Comparison of ENCODE assay signal across 20 cellular contexts in the genomic region with DNA sequence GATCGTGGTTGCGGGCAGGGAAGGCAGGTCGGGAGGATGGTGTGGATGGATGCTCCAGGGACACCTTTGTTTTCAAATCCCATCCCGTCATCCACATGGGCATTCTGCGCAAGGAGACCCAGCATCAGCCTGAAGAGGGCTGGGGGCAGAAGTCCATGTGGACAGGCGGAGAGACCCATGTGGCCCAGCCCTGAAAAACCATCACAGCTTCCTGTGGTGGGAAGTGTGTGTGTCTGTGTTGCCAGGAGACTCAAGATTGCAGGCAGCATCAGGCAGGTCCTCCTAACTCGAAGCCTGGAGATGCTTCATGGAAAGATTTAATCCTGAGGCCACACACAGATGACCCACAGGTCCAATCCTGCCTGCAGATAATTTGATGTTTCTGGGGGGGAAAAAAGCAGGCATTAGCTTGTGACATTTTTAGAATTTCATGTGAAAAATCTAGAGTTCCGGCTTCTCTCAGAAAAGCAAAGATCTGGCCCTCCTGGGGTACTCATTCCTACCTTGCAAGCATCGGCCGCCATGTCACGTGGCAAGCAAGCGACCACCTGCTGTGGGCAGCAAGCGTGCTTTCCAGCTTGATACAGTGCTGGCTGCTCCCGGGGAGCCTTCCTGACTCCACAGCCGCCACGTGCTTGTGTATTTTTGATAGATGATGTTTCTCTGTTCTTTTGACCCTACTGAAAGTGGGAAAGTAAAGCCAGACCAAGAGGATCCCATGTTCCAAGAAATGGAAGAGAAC. TPM values are rescaled to one million over a fixed set of nuclear protein-coding genes. Genes with fewer than 3 reads are reported as not detected.
DNase-seq lines count a peak whose midpoint lies in the region; ATAC-seq and TF ChIP-seq lines count a peak whose summit lies in the region.
"Had no signal": no experiment of that assay in that cellular context is flagged by ENCODE, and none has a peak within 500 bp of the region (broad histone marks: within the 10 kb centered on the region; RNA-seq: fewer than 3 reads in every experiment).

No MANE protein-coding gene starts in this region.

- TF ChIP-seq POLR2A in spleen (IDR thresholded peaks at IDR 0.05): no peak

- H4K20me1 ChIP-seq in OCI-LY7 (ENCODE audit: insufficient read depth, low read length): no peaks in the 10 kb centered on the region

- BruUV-seq in OCI-LY7 (replicated peaks; lab: Mats Ljungman, UMichigan): no TSS peak

- intact Hi-C loops in OCI-LY7 (cut with micrococcal nuclease; ENCODE audit: unreplicated experiment): no loop called here
- intact Hi-C loops in spleen (cut with DNase I; ENCODE audit: low total_unique reads): no loop called here

- peak overlapping the region; percentile 25 for H3K4me3 ChIP-seq in OCI-LY7 (ENCODE audit: low read depth, low read length, poor library complexity, severe bottlenecking)
- H3K4me3 ChIP-seq in spleen: no peak overlapping the region
- H3K4me3 ChIP-seq: adrenal gland, heart left ventricle, right atrium auricular region, vagina had no signal

- peak overlapping the region; percentile 97 for H3K27ac ChIP-seq in OCI-LY7 (ENCODE audit: low read depth, low read length, poor library complexity, severe bottlenecking)
- H3K27ac ChIP-seq in spleen: peak overlapping the region in 7 of 8 donors; percentile 27 to 80 (median 54)
- H3K27ac ChIP-seq: adrenal gland, heart left ventricle, right atrium auricular region, vagina had no signal

- no peak for ATAC-seq in activated CD8-positive, alpha-beta memory T cell treated with anti-CD3 and anti-CD28 coated beads, Interleukin-2, amount 10 ng/mL, durations not matched to agents 7 days and 5 days
- ATAC-seq in HG02973 (IDR thresholded peaks at IDR 0.05; ENCODE audit: unreplicated experiment): no peak
- ATAC-seq: heart left ventricle had no signal

- no peaks in the 10 kb centered on the region for H3K27me3 Mint-ChIP-seq in activated CD8-positive, alpha-beta memory T cell treated with anti-CD3 and anti-CD28 coated beads, Interleukin-2, amount 10 ng/mL, durations not matched to agents 7 days and 5 days

- H3K9me3 Mint-ChIP-seq in activated CD8-positive, alpha-beta memory T cell treated with anti-CD3 and anti-CD28 coated beads, Interleukin-2, amount 10 ng/mL, durations not matched to agents 7 days and 5 days (ENCODE audit: low read depth): no peaks in the 10 kb centered on the region

- H3K4me1 Mint-ChIP-seq in activated CD8-positive, alpha-beta memory T cell treated with anti-CD3 and anti-CD28 coated beads, Interleukin-2, amount 10 ng/mL, durations not matched to agents 7 days and 5 days: peaks cover 69% of the 10 kb centered on the region

- H3K27me3 ChIP-seq in spleen (replicated peaks in 1 of 7): no peaks in the 10 kb centered on the region
- H3K27me3 ChIP-seq: adrenal gland, heart left ventricle, right atrium auricular region, vagina had no signal

- H3K27ac Mint-ChIP-seq in activated CD8-positive, alpha-beta memory T cell treated with anti-CD3 and anti-CD28 coated beads, Interleukin-2, amount 10 ng/mL, durations not matched to agents 7 days and 5 days: peak overlapping the region; percentile 82

- H3K4me2 ChIP-seq in OCI-LY7 (ENCODE audit: low read length): peak overlapping the region; percentile 66

- CTCF ChIA-PET in activated CD8-positive, alpha-beta memory T cell treated with anti-CD3 and anti-CD28 coated beads, Interleukin-2, amount 10 ng/mL, durations not matched to agents 7 days and 5 days (lab: Charles Lee): interaction anchor here (3.1 to 6.4 kb wide), 3 partner anchors 17 to 108 kb away, joined by 11 to 90 read pairs (median 20); a partner anchor contains a TSS
- CTCF ChIA-PET in OCI-LY7 (lab: Charles Lee; ENCODE audit: unreplicated experiment): no interaction called here

- H3K9me3 ChIP-seq in OCI-LY7 (ENCODE audit: low read length): no peaks in the 10 kb centered on the region
- H3K9me3 ChIP-seq in spleen: peaks cover 0 to 4% (median 0%) of the 10 kb centered on the region in 8 donors
- H3K9me3 ChIP-seq: adrenal gland, heart left ventricle, right atrium auricular region, vagina had no signal

- H3K36me3 Mint-ChIP-seq in activated CD8-positive, alpha-beta memory T cell treated with anti-CD3 and anti-CD28 coated beads, Interleukin-2, amount 10 ng/mL, durations not matched to agents 7 days and 5 days: peaks cover 38% of the 10 kb centered on the region

- DNase-seq in activated CD8-positive, alpha-beta memory T cell treated with anti-CD3 and anti-CD28 coated beads, Interleukin-2, amount 10 ng/mL, durations not matched to agents 7 days and 5 days: peak; percentile 60
- no peak for DNase-seq in activated CD8-positive, alpha-beta memory T cell treated with anti-CD3 and anti-CD28 coated beads, Interleukin-2, amount 50 U/mL, for 4 hours
- peak; percentile 37 for DNase-seq in OCI-LY7 (ENCODE audit: low spot score)
- peak; percentile 18 for DNase-seq in cerebellar cortex (ENCODE audit: low spot score)
- no peak for DNase-seq in spleen
- DNase-seq in putamen (ENCODE audit: low spot score): no peak
- no peak for DNase-seq in GM10266 (ENCODE audit: extremely low spot score)
- DNase-seq: adrenal gland; dermis blood vessel endothelial cell; GDM1; GOT3; heart left ventricle; NCI-H1092 treated with DMSO at 0.1 percent for 48 hours; NCI-H2107; NCI-H526; stimulated activated CD8-positive, alpha-beta memory T cell treated with anti-CD3 and anti-CD28 coated beads, Interleukin-4, amount 100 ng/mL, for 48 hours; SW 1271 had no signal

- H3K4me1 ChIP-seq in OCI-LY7 (ENCODE audit: insufficient read depth, low read length, poor library complexity, severe bottlenecking) (peaks cover 87% of the 10 kb centered on the region), spleen (peaks cover 9 to 71% (median 60%) of the 10 kb centered on the region in 6 donors)
- H3K4me1 ChIP-seq: right atrium auricular region had no signal

- WGBS in spleen, 5 donors: 74 to 88% (median 82%) methylated on average over 16 of the region's 16 CpGs

- peaks cover 77% of the 10 kb centered on the region for H3K79me2 ChIP-seq in OCI-LY7 (ENCODE audit: insufficient read depth, low read depth, low read length)

- no peaks in the 10 kb centered on the region for H3K9me2 ChIP-seq in OCI-LY7 (ENCODE audit: insufficient read depth, low read length)

- H3K4me3 Mint-ChIP-seq in activated CD8-positive, alpha-beta memory T cell treated with anti-CD3 and anti-CD28 coated beads, Interleukin-2, amount 10 ng/mL, durations not matched to agents 7 days and 5 days: peak overlapping the region; percentile 21

- POLR2A ChIA-PET in OCI-LY7 (lab: Charles Lee): interaction anchor here (0.6 to 15.6 kb wide), 6 partner anchors 8 to 829 kb away, joined by 3 to 230 read pairs (median 4); a partner anchor contains a TSS

- H3K36me3 ChIP-seq in OCI-LY7 (ENCODE audit: insufficient read depth, low read length) (peaks cover 76% of the 10 kb centered on the region), spleen (peaks cover 0 to 5% (median 0%) of the 10 kb centered on the region in 6 donors)
- H3K36me3 ChIP-seq: adrenal gland, heart left ventricle, right atrium auricular region, vagina had no signal

- H2AFZ ChIP-seq in OCI-LY7 (ENCODE audit: low read length): no peak overlapping the region; the same call in 1 of the 2 replicates

- no peak for TF ChIP-seq CTCF in OCI-LY7 (conservative IDR thresholded peaks at IDR 0.05; ENCODE audit: low read length)
- TF ChIP-seq CTCF in spleen (IDR thresholded peaks at IDR 0.05 in 8 of 11, conservative IDR thresholded peaks at IDR 0.05 in 3 of 11): peak in 1 of 11 experiments; percentile 14
- no peak for TF ChIP-seq CTCF in GM10266 (IDR thresholded peaks at IDR 0.05; ENCODE audit: control insufficient read depth, insufficient read depth, low read depth, missing control alignments)

RNA-seq across cellular contexts. Expression of a gene that starts 25.8 kb away (rescaled TPM):
- total RNA-seq in activated CD8-positive, alpha-beta memory T cell treated with anti-CD3 and anti-CD28 coated beads, Interleukin-2, amount 10 ng/mL, durations not matched to agents 7 days and 5 days: 10 to 100 TPM; 37.6 to 44.8 TPM
- total RNA-seq in OCI-LY7 (2014; rRNA removed; shearing (Covaris generic)): 128 and 181 TPM in 2 replicates
- total RNA-seq in OCI-LY7 (2022) (166 and 173 TPM in 2 replicates), spleen (10 to 100 TPM; 11.8 to 20.9 (median 19.2) TPM)
- polyA plus RNA-seq in spleen: 10 to 100 TPM; 24.5 to 33.3 (median 29.7) TPM

Comparison
In these comparisons a context has a peak if more than half of its experiments do, and no peak if none do; other contexts are left out.
1. DNase-seq: peak in activated CD8-positive, alpha-beta memory T cell treated with anti-CD3 and anti-CD28 coated beads, Interleukin-2, amount 10 ng/mL, durations not matched to agents 7 days and 5 days (single experiment), OCI-LY7 (single experiment) and cerebellar cortex (single experiment); none in activated CD8-positive, alpha-beta memory T cell treated with anti-CD3 and anti-CD28 coated beads, Interleukin-2, amount 50 U/mL, for 4 hours (single experiment), spleen (single experiment), putamen (single experiment) and GM10266 (single experiment).